Comparison of ENCODE assay signal across 8 cellular contexts in genomic region chr19:860481-861098, GRCh38. TPM values are rescaled to one million over a fixed set of nuclear protein-coding genes. Genes with fewer than 3 reads are reported as not detected.
A peak's percentile ranks its signal among the peaks of the same experiment; 100 is the strongest.
DNase-seq lines count a peak whose midpoint lies in the region; ATAC-seq and TF ChIP-seq lines count a peak whose summit lies in the region.

No MANE protein-coding gene starts in this region.

- no peak overlapping the region for H3K4ac ChIP-seq in mesendoderm (ENCODE audit: low read depth, low read length)

- no peak overlapping the region for H2BK5ac ChIP-seq in mesendoderm (ENCODE audit: low read length)

- peak; percentile 8; the same call in 1 of the 2 replicates for TF ChIP-seq CTCF in MM.1S (IDR thresholded peaks at IDR 0.05; ENCODE audit: low read length)

- H4K5ac ChIP-seq in mesendoderm (ENCODE audit: low read length): no peak overlapping the region

- H3K79me2 ChIP-seq in MM.1S (ENCODE audit: low read length): no peaks in the 10 kb centered on the region
- H3K79me2 ChIP-seq in mesendoderm (ENCODE audit: control insufficient read depth, insufficient read depth, low read length): no peaks in the 10 kb centered on the region

- peaks cover 7% of the 10 kb centered on the region; the same call in 1 of the 2 replicates for H3F3A ChIP-seq in MM.1S (ENCODE audit: insufficient read depth, low read length)

- H3K9me2 ChIP-seq in MM.1S (replicated peaks; ENCODE audit: insufficient read depth, low read length): no peaks in the 10 kb centered on the region

- WGBS in mesendoderm (ENCODE audit: extremely low coverage, insufficient coverage, low lambda C conversion rate): no CpG with 5 or more reads among the region's 76 CpGs

- H3K9ac ChIP-seq in MM.1S (ENCODE audit: low read length) (no peak overlapping the region), mesendoderm (ENCODE audit: low read length) (no peak overlapping the region)

- no peak overlapping the region for H2BK15ac ChIP-seq in mesendoderm (replicated peaks; ENCODE audit: low read depth)

- H3K9me3 ChIP-seq in MM.1S (replicated peaks; ENCODE audit: insufficient read depth, low read length): no peaks in the 10 kb centered on the region

- H3K4me3 ChIP-seq in MM.1S (ENCODE audit: low read length): peak overlapping the region; percentile 58
- no peak overlapping the region for H3K4me3 ChIP-seq in mesendoderm (ENCODE audit: low read length)

- 0 out of 2 replicates have a peak overlapping the region, but pooled peaks have one; percentile 70 for H2AFZ ChIP-seq in MM.1S (ENCODE audit: low read length)

- H2BK120ac ChIP-seq in mesendoderm (ENCODE audit: low read depth, low read length): no peak overlapping the region

- 0 out of 2 replicates have a peak, but pooled peaks cover 3% of the 10 kb centered on the region for H4K20me1 ChIP-seq in MM.1S (ENCODE audit: insufficient read depth, low read length)

- no peak overlapping the region for H3K23ac ChIP-seq in mesendoderm (ENCODE audit: low read length)

- no peaks in the 10 kb centered on the region for H3K79me1 ChIP-seq in mesendoderm (ENCODE audit: low read length)

- no peak overlapping the region for H4K8ac ChIP-seq in mesendoderm (ENCODE audit: low read depth, low read length)

- no peak overlapping the region for H2AK5ac ChIP-seq in mesendoderm (ENCODE audit: low read length)

- peaks cover 34% of the 10 kb centered on the region for H3K27me3 ChIP-seq in MM.1S (replicated peaks; ENCODE audit: insufficient read depth, low read length)
- H3K27me3 ChIP-seq in mesendoderm (ENCODE audit: insufficient read depth, low read length, poor library complexity): peaks cover 6% of the 10 kb centered on the region

- H3K18ac ChIP-seq in mesendoderm (ENCODE audit: low read length): no peak overlapping the region

- H3K27ac ChIP-seq in MM.1S (ENCODE audit: low read length) (no peak overlapping the region), mesendoderm (ENCODE audit: low read depth, low read length) (no peak overlapping the region)

- peak; percentile 50 for DNase-seq in GF-D8 (lab: John Stamatoyannopoulos, UW)
- peak; percentile 69 for DNase-seq in MM.1S
- DNase-seq in ecto neural progenitor cell (ENCODE audit: low spot score): peak; percentile 74
- peak; percentile 61 for DNase-seq in mesendoderm
- peak; percentile 66 for DNase-seq in stimulated activated naive CD8-positive, alpha-beta T cell treated with anti-CD3 and anti-CD28 coated beads, Interleukin-15, Interleukin-2, amounts not matched to agents 100 U/mL and 50 U/mL, for 24 hours

- ATAC-seq in activated CD4-positive, CD25-positive, alpha-beta regulatory T cell treated with anti-CD3 and anti-CD28 coated beads, Interleukin-2, amount 50 U/mL, for 24 hours: peak; percentile 34 to 41
- ATAC-seq in stimulated activated naive CD8-positive, alpha-beta T cell treated with anti-CD3 and anti-CD28 coated beads, Interleukin-15, Interleukin-2, amounts not matched to agents 100 U/mL and 50 U/mL, for 24 hours: peak; percentile 14
- ATAC-seq in GM19397 (IDR thresholded peaks at IDR 0.05; ENCODE audit: unreplicated experiment): no peak
- ATAC-seq in GM18520 (IDR thresholded peaks at IDR 0.05; ENCODE audit: unreplicated experiment): no peak

- no peak overlapping the region for H3K56ac ChIP-seq in mesendoderm (ENCODE audit: low read length)

- peaks cover 5% of the 10 kb centered on the region for H3K4me1 ChIP-seq in MM.1S (ENCODE audit: low read length)
- H3K4me1 ChIP-seq in mesendoderm (ENCODE audit: control insufficient read depth, low read depth, low read length): no peaks in the 10 kb centered on the region

- H3K4me2 ChIP-seq in MM.1S (ENCODE audit: low read depth, low read length): peak overlapping the region; percentile 82
- H3K4me2 ChIP-seq in mesendoderm (ENCODE audit: low read length): no peak overlapping the region

- H3K36me3 ChIP-seq in MM.1S (replicated peaks; ENCODE audit: insufficient read depth, low read length): no peaks in the 10 kb centered on the region
- no peaks in the 10 kb centered on the region for H3K36me3 ChIP-seq in mesendoderm (ENCODE audit: control insufficient read depth, insufficient read depth, low read length)

RNA-seq across cellular contexts. Expression of gene CFD, which starts 1.1 kb away (rescaled TPM):
- polyA plus RNA-seq in mesendoderm (2013, experiment 1 of 2): 0.21 TPM
- polyA plus RNA-seq in mesendoderm (2013, experiment 2 of 2): 0.17 TPM

RNA-seq across cellular contexts. Expression of gene ELANE, which starts 8.5 kb away (rescaled TPM):
- not detected for polyA plus RNA-seq in mesendoderm (2013, experiment 1 of 2)
- not detected for polyA plus RNA-seq in mesendoderm (2013, experiment 2 of 2)

RNA-seq across cellular contexts. Expression of gene PRTN3, which starts 19.8 kb away (rescaled TPM):
- polyA plus RNA-seq in mesendoderm (2013, experiment 1 of 2): not detected
- 0.04 TPM for polyA plus RNA-seq in mesendoderm (2013, experiment 2 of 2)

RNA-seq across cellular contexts. Expression of gene MED16, which starts 32.4 kb away (rescaled TPM):
- 34.1 TPM for polyA plus RNA-seq in mesendoderm (2013, experiment 1 of 2)
- 33.8 TPM for polyA plus RNA-seq in mesendoderm (2013, experiment 2 of 2)

RNA-seq across cellular contexts. Expression of gene RNU6-9, which starts 32.7 kb away (rescaled TPM):
- polyA plus RNA-seq in mesendoderm (2013, experiment 1 of 2): not detected
- polyA plus RNA-seq in mesendoderm (2013, experiment 2 of 2): not detected

Comparison
In these comparisons a context has a peak if more than half of its experiments do, and no peak if none do; other contexts are left out.
1. ATAC-seq: peak in activated CD4-positive, CD25-positive, alpha-beta regulatory T cell treated with anti-CD3 and anti-CD28 coated beads, Interleukin-2, amount 50 U/mL, for 24 hours (2 of 2) and stimulated activated naive CD8-positive, alpha-beta T cell treated with anti-CD3 and anti-CD28 coated beads, Interleukin-15, Interleukin-2, amounts not matched to agents 100 U/mL and 50 U/mL, for 24 hours (single experiment); none in GM19397 (single experiment) and GM18520 (single experiment).
2. Peak in every context shown above with its lines, with median percentiles within 50 percentile points of each other: DNase-seq.